ENCODE assay signal across 1 cellular context in genomic region chr11:68009391-68010000, GRCh38.
A peak's percentile ranks its signal among the peaks of the same experiment; 100 is the strongest.
TF ChIP-seq lines count a peak whose summit lies in the region.

No MANE protein-coding gene starts in this region.

TF ChIP-seq in K562, 482 proteins besides CTCF, POLR2A, EP300 and RAD21 (continued from another document and continues in another):
- no peak for TF ChIP-seq FOXO4 (CRISPR knock-in tag; IDR thresholded peaks at IDR 0.05)
- TF ChIP-seq ZNF445 (CRISPR knock-in tag; IDR thresholded peaks at IDR 0.05; ENCODE audit: low read depth), result no peak
- peak; percentile 83 for TF ChIP-seq TAL1 (IDR thresholded peaks at IDR 0.05)
- TF ChIP-seq, protein P1, sequence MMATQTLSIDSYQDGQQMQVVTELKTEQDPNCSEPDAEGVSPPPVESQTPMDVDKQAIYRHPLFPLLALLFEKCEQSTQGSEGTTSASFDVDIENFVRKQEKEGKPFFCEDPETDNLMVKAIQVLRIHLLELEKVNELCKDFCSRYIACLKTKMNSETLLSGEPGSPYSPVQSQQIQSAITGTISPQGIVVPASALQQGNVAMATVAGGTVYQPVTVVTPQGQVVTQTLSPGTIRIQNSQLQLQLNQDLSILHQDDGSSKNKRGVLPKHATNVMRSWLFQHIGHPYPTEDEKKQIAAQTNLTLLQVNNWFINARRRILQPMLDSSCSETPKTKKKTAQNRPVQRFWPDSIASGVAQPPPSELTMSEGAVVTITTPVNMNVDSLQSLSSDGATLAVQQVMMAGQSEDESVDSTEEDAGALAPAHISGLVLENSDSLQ (IDR thresholded peaks at IDR 0.05), result no peak
- TF ChIP-seq ZNF766 (CRISPR knock-in tag; conservative IDR thresholded peaks at IDR 0.05), result peak; percentile 64; the same call in 1 of the 2 replicates
- TF ChIP-seq NCOA4 (IDR thresholded peaks at IDR 0.05; ENCODE audit: partially characterized antibody), result no peak
- TF ChIP-seq, protein P2, sequence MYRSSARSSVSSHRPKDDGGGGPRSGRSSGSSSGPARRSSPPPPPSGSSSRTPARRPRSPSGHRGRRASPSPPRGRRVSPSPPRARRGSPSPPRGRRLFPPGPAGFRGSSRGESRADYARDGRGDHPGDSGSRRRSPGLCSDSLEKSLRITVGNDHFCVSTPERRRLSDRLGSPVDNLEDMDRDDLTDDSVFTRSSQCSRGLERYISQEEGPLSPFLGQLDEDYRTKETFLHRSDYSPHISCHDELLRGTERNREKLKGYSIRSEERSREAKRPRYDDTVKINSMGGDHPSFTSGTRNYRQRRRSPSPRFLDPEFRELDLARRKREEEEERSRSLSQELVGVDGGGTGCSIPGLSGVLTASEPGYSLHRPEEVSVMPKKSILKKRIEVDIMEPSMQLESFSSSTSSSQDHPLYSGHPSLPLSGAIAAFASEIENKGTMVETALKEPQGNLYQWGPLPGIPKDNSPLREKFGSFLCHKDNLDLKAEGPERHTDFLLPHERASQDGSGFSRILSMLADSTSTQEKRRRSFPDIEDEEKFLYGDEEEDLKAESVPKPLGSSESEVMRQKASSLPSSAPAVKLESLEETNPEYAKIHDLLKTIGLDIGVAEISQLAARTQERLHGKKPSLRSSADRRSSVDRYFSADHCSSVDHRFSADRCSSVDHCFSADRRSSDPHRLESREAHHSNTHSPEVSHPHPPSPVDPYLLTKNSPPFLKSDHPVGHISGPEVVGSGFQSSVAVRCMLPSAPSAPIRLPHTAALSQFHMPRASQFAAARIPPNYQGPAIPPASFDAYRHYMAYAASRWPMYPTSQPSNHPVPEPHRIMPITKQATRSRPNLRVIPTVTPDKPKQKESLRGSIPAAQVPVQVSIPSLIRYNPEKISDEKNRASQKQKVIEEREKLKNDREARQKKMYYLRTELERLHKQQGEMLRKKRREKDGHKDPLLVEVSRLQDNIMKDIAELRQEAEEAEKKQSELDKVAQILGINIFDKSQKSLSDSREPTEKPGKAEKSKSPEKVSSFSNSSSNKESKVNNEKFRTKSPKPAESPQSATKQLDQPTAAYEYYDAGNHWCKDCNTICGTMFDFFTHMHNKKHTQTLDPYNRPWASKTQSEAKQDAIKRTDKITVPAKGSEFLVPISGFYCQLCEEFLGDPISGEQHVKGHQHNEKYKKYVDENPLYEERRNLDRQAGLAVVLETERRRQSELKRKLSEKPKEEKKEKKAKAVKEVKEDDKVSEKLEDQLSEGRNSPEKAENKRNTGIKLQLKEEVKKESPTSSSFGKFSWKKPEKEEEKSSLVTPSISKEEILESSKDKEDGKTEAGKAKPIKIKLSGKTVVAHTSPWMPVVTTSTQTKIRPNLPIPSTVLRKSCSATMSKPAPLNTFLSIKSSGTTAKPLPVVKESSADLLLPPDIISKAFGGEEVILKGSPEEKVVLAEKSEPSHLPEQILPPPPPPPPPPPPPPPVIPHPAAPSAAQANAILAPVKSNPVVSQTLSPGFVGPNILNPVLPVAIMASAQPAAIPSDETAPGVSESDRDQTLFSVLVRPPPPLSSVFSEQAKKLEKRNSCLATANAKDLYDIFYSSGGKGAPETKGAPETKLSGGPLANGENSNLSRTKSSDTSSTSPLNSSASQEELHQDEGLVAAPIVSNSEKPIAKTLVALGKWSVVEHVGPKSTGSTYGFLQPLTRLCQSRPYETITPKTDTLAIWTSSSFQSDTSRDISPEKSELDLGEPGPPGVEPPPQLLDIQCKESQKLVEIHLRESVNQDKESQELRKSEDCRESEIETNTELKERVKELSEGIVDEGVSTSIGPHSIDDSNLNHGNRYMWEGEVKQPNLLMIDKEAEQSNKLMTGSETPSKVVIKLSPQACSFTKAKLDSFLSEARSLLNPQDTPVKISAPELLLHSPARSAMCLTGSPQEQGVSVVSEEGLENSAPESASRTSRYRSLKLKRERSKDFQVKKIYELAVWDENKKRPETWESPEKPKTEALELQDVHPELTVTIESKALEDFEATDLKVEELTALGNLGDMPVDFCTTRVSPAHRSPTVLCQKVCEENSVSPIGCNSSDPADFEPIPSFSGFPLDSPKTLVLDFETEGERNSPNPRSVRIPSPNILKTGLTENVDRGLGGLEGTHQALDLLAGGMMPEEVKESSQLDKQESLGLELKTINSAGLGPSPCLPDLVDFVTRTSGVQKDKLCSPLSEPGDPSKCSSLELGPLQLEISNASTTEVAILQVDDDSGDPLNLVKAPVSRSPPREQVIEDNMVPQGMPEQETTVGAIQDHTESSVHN (IDR thresholded peaks at IDR 0.05; ENCODE audit: borderline replicate concordance in 1 of 2, low read depth in 1 of 2), result 0 out of 4 replicates have a peak, but pooled peaks of 1 of the 2 experiments have one; percentile 24
- no peak for TF ChIP-seq E2F3 (CRISPR knock-in tag; IDR thresholded peaks at IDR 0.05)
- no peak for TF ChIP-seq POLR2G (IDR thresholded peaks at IDR 0.05; ENCODE audit: low read depth, low read length)
- peak; percentile 83 for TF ChIP-seq CBFA2T2 (conservative IDR thresholded peaks at IDR 0.05)
- no peak for TF ChIP-seq ZNF316 (IDR thresholded peaks at IDR 0.05)
- TF ChIP-seq, protein P3, sequence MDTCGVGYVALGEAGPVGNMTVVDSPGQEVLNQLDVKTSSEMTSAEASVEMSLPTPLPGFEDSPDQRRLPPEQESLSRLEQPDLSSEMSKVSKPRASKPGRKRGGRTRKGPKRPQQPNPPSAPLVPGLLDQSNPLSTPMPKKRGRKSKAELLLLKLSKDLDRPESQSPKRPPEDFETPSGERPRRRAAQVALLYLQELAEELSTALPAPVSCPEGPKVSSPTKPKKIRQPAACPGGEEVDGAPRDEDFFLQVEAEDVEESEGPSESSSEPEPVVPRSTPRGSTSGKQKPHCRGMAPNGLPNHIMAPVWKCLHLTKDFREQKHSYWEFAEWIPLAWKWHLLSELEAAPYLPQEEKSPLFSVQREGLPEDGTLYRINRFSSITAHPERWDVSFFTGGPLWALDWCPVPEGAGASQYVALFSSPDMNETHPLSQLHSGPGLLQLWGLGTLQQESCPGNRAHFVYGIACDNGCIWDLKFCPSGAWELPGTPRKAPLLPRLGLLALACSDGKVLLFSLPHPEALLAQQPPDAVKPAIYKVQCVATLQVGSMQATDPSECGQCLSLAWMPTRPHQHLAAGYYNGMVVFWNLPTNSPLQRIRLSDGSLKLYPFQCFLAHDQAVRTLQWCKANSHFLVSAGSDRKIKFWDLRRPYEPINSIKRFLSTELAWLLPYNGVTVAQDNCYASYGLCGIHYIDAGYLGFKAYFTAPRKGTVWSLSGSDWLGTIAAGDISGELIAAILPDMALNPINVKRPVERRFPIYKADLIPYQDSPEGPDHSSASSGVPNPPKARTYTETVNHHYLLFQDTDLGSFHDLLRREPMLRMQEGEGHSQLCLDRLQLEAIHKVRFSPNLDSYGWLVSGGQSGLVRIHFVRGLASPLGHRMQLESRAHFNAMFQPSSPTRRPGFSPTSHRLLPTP (IDR thresholded peaks at IDR 0.05; ENCODE audit: borderline replicate concordance, extremely low read depth, insufficient read length), result no peak
- peak; percentile 38 for TF ChIP-seq BRD9 (IDR thresholded peaks at IDR 0.05; ENCODE audit: low read depth, partially characterized antibody)
- peak; percentile 24 for TF ChIP-seq NFIC (IDR thresholded peaks at IDR 0.05)
- no peak for TF ChIP-seq JUNB (CRISPR knock-in tag; conservative IDR thresholded peaks at IDR 0.05)
- no peak for TF ChIP-seq FOXP1 (CRISPR knock-in tag; IDR thresholded peaks at IDR 0.05)
- TF ChIP-seq EZH2 (IDR thresholded peaks at IDR 0.05; ENCODE audit: borderline replicate concordance, low read depth, low read length), result no peak
- no peak for TF ChIP-seq ILF3 (IDR thresholded peaks at IDR 0.05; ENCODE audit: borderline replicate concordance)
- TF ChIP-seq ATF7 (IDR thresholded peaks at IDR 0.05), result peak; percentile 51; the same call in 1 of the 2 replicates
- no peak for TF ChIP-seq IFI16 (CRISPR knock-in tag; IDR thresholded peaks at IDR 0.05)
- no peak for TF ChIP-seq THAP12 (CRISPR knock-in tag; IDR thresholded peaks at IDR 0.05)
- peak; percentile 88 for TF ChIP-seq CBFA2T3 (IDR thresholded peaks at IDR 0.05)
- no peak for TF ChIP-seq ATF1 (CRISPR knock-in tag; IDR thresholded peaks at IDR 0.05)
- peak; percentile 49 for TF ChIP-seq ATF1 (tag; IDR thresholded peaks at IDR 0.05)
- TF ChIP-seq ZBTB17 (CRISPR knock-in tag; IDR thresholded peaks at IDR 0.05), result no peak
- no peak for TF ChIP-seq ZBTB40 (IDR thresholded peaks at IDR 0.05)
- no peak for TF ChIP-seq ZBTB40 (CRISPR knock-in tag; IDR thresholded peaks at IDR 0.05)
- no peak for TF ChIP-seq ELF4 (CRISPR knock-in tag; IDR thresholded peaks at IDR 0.05)
- no peak for TF ChIP-seq TEAD2 (tag; IDR thresholded peaks at IDR 0.05)
- no peak for TF ChIP-seq ZNF551 (CRISPR knock-in tag; IDR thresholded peaks at IDR 0.05)
- no peak for TF ChIP-seq FOXA1 (IDR thresholded peaks at IDR 0.05; ENCODE audit: borderline replicate concordance)
- no peak for TF ChIP-seq ZFX (CRISPR knock-in tag; IDR thresholded peaks at IDR 0.05)
